Comparison of ENCODE assay signal across 1 cellular context in the genomic region with DNA sequence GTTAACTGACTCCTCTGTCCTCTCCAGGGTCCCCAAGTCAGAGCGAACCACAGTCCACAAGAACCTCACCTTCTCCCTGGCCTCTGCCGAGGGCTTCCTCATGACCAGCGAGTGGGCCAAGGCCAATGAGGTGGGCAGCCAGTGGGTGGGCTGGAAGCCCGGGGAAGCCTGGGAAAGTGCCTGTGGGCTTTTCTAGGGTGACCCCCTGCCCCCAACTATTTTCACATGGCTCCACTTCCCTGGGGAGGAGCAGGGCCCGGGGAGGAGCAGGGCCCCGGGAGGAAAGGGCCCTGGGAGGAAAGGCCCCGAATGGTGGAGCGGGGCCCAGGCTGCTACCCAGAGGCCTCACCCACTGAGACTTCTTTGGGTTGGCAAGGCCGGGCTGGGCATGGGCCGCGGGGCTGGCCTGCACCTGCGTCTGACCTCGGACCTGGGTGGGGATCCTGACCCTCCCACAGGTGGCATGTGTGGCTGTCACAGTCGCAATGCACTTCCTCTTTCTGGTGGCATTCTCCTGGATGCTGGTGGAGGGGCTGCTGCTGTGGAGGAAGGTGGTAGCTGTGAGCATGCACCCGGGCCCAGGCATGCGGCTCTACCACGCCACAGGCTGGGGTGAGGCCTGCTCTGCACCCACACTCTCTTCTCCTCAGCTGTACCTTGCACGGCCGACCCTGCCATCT.
TF ChIP-seq lines count a peak whose summit lies in the region.

No MANE protein-coding gene starts in this region.

TF ChIP-seq in HepG2, 621 proteins besides CTCF, POLR2A, EP300 and RAD21:
- TF ChIP-seq RBAK (CRISPR knock-in tag; IDR thresholded peaks at IDR 0.05): no peak
- 0 out of 2 replicates have a peak, but pooled peaks have one; percentile 37 for TF ChIP-seq HNRNPL (IDR thresholded peaks at IDR 0.05; ENCODE audit: low read depth, low read length)
- TF ChIP-seq, protein P1, sequence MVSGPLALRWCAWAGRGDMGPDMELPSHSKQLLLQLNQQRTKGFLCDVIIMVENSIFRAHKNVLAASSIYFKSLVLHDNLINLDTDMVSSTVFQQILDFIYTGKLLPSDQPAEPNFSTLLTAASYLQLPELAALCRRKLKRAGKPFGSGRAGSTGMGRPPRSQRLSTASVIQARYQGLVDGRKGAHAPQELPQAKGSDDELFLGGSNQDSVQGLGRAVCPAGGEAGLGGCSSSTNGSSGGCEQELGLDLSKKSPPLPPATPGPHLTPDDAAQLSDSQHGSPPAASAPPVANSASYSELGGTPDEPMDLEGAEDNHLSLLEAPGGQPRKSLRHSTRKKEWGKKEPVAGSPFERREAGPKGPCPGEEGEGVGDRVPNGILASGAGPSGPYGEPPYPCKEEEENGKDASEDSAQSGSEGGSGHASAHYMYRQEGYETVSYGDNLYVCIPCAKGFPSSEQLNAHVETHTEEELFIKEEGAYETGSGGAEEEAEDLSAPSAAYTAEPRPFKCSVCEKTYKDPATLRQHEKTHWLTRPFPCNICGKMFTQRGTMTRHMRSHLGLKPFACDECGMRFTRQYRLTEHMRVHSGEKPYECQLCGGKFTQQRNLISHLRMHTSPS (CRISPR knock-in tag; IDR thresholded peaks at IDR 0.05; ENCODE audit: low read depth): no peak
TF ChIP-seq in HepG2: peak in this region for 1.
